8 cellular contexts compared by ENCODE assay signal in the genomic region with DNA sequence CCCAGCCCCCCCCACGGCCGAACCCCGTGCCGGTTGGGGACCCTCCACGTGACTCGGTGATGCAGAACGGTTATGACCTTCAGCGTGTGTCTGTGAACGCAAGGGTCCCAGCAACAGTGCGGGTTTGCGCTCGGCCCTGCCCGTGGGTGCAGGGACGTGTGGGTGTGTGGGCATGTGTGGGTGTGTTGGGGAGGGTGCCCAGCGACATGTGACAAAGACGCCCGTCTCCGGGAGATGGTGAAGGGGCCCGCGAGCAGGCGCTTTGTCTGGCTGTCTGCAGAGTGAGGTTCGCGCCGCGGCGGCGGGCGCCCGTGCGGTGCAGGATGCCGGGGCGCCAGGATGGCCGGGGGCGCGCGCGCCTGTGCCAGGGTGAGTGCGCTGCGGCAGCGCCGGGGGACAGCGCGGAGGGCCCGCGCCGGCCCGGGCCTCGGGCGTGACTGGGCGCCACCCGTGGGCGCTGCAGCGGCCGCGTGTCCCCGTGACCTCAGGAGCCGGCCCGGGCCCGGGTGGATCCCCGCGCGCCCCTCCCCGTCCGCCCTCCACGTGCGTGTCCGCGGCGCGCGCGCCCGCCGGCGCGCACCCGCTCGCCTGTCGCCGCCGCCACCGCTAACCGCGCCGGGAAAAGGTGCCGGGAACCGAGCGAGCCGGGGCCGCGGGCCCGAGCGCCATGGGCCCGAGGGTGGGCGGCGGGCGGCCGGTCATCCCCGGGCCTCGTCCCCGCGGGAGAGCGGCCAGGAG. TPM values are rescaled to one million over a fixed set of nuclear protein-coding genes. Genes with fewer than 3 reads are reported as not detected.
DNase-seq lines count a peak whose midpoint lies in the region; ATAC-seq and TF ChIP-seq lines count a peak whose summit lies in the region.

A gene (plus strand): TSS at position 569 of the 738 bp plus-strand sequence. CDS start 681 bp downstream, outside the sequence.

- DNase-seq in stimulated activated CD8-positive, alpha-beta memory T cell treated with anti-CD3 and anti-CD28 coated beads, Interleukin-12 subunit alpha, Interleukin-12 subunit beta, amount 100 ng/mL, for 1 hour (ENCODE audit: low read depth): peak; percentile 34
- no peak for DNase-seq in stimulated activated CD8-positive, alpha-beta memory T cell treated with anti-CD3 and anti-CD28 coated beads, Interleukin-4, amount 100 ng/mL, for 48 hours
- peak; percentile 42 for DNase-seq in NCI-H510A (lab: John Stamatoyannopoulos, UW)
- peak; percentile 48 for DNase-seq in activated naive CD4-positive, alpha-beta T cell treated with anti-CD3 and anti-CD28 coated beads, Interleukin-2, amount 50 U/mL, for 16 hours
- DNase-seq in Right ventricle myocardium inferior (ENCODE audit: missing footprints): peak; percentile 82
- no peak for DNase-seq in omental fat pad (ENCODE audit: low spot score)
- DNase-seq in GDM1 (lab: John Stamatoyannopoulos, UW): no peak

- intact Hi-C loops in Right ventricle myocardium inferior (cut with DNase I): loop anchor here (5.0 kb wide), 1 partner anchor 101 kb away; a partner anchor contains a TSS

- no peak for TF ChIP-seq CTCF in omental fat pad (IDR thresholded peaks at IDR 0.05)

- ATAC-seq in HG02678 (IDR thresholded peaks at IDR 0.05; ENCODE audit: unreplicated experiment): peak; percentile 25
- peak; percentile 12 for ATAC-seq in Right ventricle myocardium inferior
- ATAC-seq in omental fat pad (ENCODE audit: low FRiP score): peak; percentile 17

RNA-seq across cellular contexts. Expression of the gene that starts here (rescaled TPM):
- 24.7 TPM for total RNA-seq in Right ventricle myocardium inferior
- total RNA-seq in omental fat pad: 10 to 100 TPM; 10.2 to 16.6 (median 12.4) TPM

Comparison
In these comparisons a context has a peak if more than half of its experiments do, and no peak if none do; other contexts are left out.
1. DNase-seq: peak in stimulated activated CD8-positive, alpha-beta memory T cell treated with anti-CD3 and anti-CD28 coated beads, Interleukin-12 subunit alpha, Interleukin-12 subunit beta, amount 100 ng/mL, for 1 hour (single experiment), NCI-H510A (single experiment), activated naive CD4-positive, alpha-beta T cell treated with anti-CD3 and anti-CD28 coated beads, Interleukin-2, amount 50 U/mL, for 16 hours (single experiment) and Right ventricle myocardium inferior (single experiment); none in stimulated activated CD8-positive, alpha-beta memory T cell treated with anti-CD3 and anti-CD28 coated beads, Interleukin-4, amount 100 ng/mL, for 48 hours (single experiment), omental fat pad (single experiment) and GDM1 (single experiment).
2. Peak in every context shown above with its lines, with median percentiles within 50 percentile points of each other: ATAC-seq.